In the genomic region with DNA sequence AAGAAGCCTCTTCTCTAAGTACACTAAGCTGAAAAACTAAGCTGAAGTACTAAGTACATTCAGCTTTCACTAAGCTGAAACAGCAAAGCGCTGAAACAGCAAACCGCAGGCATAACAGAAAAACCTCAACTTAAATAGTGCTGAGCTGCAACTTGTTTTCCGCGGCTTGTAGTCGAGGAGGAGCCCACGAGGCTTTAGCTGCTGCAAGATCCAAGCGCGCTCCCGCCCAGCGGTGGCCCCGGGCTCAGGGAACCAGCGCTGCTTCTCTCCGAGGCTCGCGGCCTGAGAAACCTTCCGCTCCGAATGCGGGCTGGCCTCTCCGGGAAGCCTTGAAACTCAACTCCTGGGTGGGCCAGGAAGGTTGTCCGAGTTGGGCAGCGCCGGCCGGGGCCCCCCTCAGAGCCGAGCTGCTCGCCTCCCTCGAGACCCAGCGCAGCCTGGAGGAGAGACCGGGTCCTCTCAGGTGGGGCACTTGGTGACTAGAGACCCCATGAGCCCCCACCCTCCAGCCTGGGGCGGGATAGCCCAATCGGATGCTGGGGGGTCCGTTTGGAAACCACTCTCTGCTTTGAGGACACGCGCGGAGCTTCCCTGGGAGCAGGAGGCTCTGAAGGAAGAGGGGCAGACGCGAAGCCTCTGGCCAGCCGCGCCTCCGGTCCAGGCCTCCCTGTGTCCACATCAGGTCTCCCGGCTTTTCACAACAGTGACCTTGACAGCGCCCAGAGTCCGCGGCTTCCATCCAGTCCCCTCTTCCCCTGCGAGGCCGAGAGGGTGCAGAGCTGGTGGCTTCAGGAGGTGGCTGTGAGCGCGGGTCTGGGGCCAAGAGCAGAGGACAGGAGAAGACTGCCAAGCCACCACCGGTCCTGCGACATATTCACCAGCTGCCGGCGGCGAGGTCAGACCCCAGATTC, we compare ENCODE assay signal across 8 cellular contexts. TPM values are rescaled to one million over a fixed set of nuclear protein-coding genes. Genes with fewer than 3 reads are reported as not detected.
DNase-seq lines count a peak whose midpoint lies in the region; TF ChIP-seq lines count a peak whose summit lies in the region.

No MANE protein-coding gene starts in this region.

- no peak overlapping the region for H3K27ac ChIP-seq in colonic mucosa
- H3K27ac ChIP-seq in suprapubic skin, result no peak overlapping the region

- peak; percentile 25 for DNase-seq in activated CD4-positive, CD25-positive, alpha-beta regulatory T cell treated with anti-CD3 and anti-CD28 coated beads, Interleukin-2, amount 50 U/mL, for 16 hours (ENCODE audit: low read depth, low spot score)
- no peak for DNase-seq in activated CD4-positive, CD25-positive, alpha-beta regulatory T cell treated with anti-CD3 and anti-CD28 coated beads, Interleukin-2, amount 50 U/mL, for 72 hours
- peak; percentile 34 for DNase-seq in T-helper 22 cell (ENCODE audit: low read depth)
- DNase-seq in colonic mucosa, result peak; percentile 34
- DNase-seq in midbrain (lab: John Stamatoyannopoulos, UW), result peak; percentile 22
- DNase-seq in suprapubic skin (ENCODE audit: low spot score in 2 of 2), result no peak
- no peak for DNase-seq in NCI-H748 (lab: John Stamatoyannopoulos, UW; ENCODE audit: unreplicated experiment)
- DNase-seq in NK-92 treated with Interleukin-12 subunit alpha and Interleukin-12 subunit beta, amount 100 ng/mL, for 24 hours (lab: John Stamatoyannopoulos, UW), result no peak

- H3K4me3 ChIP-seq in colonic mucosa (no peak overlapping the region), suprapubic skin (peak overlapping the region; percentile 31)

- H3K4me1 ChIP-seq in colonic mucosa (no peaks in the 10 kb centered on the region), suprapubic skin (peaks cover 28% of the 10 kb centered on the region)

- no peak overlapping the region for H3K9ac ChIP-seq in colonic mucosa (ENCODE audit: low read depth in 2 of 2, low read length in 2 of 2)

- TF ChIP-seq POLR2A in suprapubic skin (IDR thresholded peaks at IDR 0.05), result no peak

- no peaks in the 10 kb centered on the region for H3K9me3 ChIP-seq in colonic mucosa
- no peaks in the 10 kb centered on the region for H3K9me3 ChIP-seq in suprapubic skin

- TF ChIP-seq CTCF in colonic mucosa (IDR thresholded peaks at IDR 0.05) (no peak), suprapubic skin (IDR thresholded peaks at IDR 0.05) (no peak)

- peaks cover 69% of the 10 kb centered on the region for H3K27me3 ChIP-seq in colonic mucosa
- H3K27me3 ChIP-seq in suprapubic skin, result peaks cover 93% of the 10 kb centered on the region

- no peak for TF ChIP-seq EP300 in suprapubic skin (IDR thresholded peaks at IDR 0.05)

- 35% methylated on average over 21 of the region's 52 CpGs for WGBS in suprapubic skin

- intact Hi-C loops in colonic mucosa (cut with DNase I), result no loop called here

- no peaks in the 10 kb centered on the region for H3K36me3 ChIP-seq in colonic mucosa
- no peaks in the 10 kb centered on the region for H3K36me3 ChIP-seq in suprapubic skin

RNA-seq across cellular contexts. Expression of a gene that starts 38.1 kb away (rescaled TPM):
- total RNA-seq in colonic mucosa (100 to 1,000 TPM; 208 to 471 TPM), suprapubic skin (100 to 1,000 TPM; 496 to 771 (median 601) TPM)

Comparison
In these comparisons a context has a peak if more than half of its experiments do, and no peak if none do; other contexts are left out.
1. DNase-seq: peak in activated CD4-positive, CD25-positive, alpha-beta regulatory T cell treated with anti-CD3 and anti-CD28 coated beads, Interleukin-2, amount 50 U/mL, for 16 hours (single experiment), T-helper 22 cell (single experiment), colonic mucosa (single experiment) and midbrain (single experiment); none in activated CD4-positive, CD25-positive, alpha-beta regulatory T cell treated with anti-CD3 and anti-CD28 coated beads, Interleukin-2, amount 50 U/mL, for 72 hours (single experiment), suprapubic skin (0 of 2), NCI-H748 (single experiment) and NK-92 treated with Interleukin-12 subunit alpha and Interleukin-12 subunit beta, amount 100 ng/mL, for 24 hours (single experiment).